Comparison of ENCODE assay signal across 16 cellular contexts in genomic region chr9:95110956-95111525, GRCh38.
DNase-seq lines count a peak whose midpoint lies in the region; ATAC-seq, FAIRE-seq and TF ChIP-seq lines count a peak whose summit lies in the region.
"Had no signal": no experiment of that assay in that cellular context is flagged by ENCODE, and none has a peak within 500 bp of the region (broad histone marks: within the 10 kb centered on the region; RNA-seq: fewer than 3 reads in every experiment).

No MANE protein-coding gene starts in this region.

- in situ Hi-C loops in HepG2 (cut with HindIII; ENCODE audit: extremely low pct_ligation_motif_present, low pct_unique_long_range_greater_than_20kb): no loop called here

- intact Hi-C loops in HepG2 (cut with micrococcal nuclease; ENCODE audit: unreplicated experiment) (no loop called here), right lobe of liver (cut with DNase I) (no loop called here), sigmoid colon (cut with DNase I) (no loop called here), upper lobe of right lung (cut with DNase I) (no loop called here)

- TF ChIP-seq EP300 in HepG2 (IDR thresholded peaks at IDR 0.05; ENCODE audit: low read depth in 2 of 2, low read length in 2 of 2) (no peak), HepG2 (CRISPR knock-in tag; IDR thresholded peaks at IDR 0.05; ENCODE audit: borderline replicate concordance) (no peak), sigmoid colon (IDR thresholded peaks at IDR 0.05) (no peak)

- peaks cover 3% of the 10 kb centered on the region for H3F3A ChIP-seq in smooth muscle cell (ENCODE audit: low read depth)

- no peak for DNase-seq in HepG2 (ENCODE audit: low spot score)
- no peak for DNase-seq in right lobe of liver
- DNase-seq in mesenteric fat pad (ENCODE audit: low spot score): peak; percentile 78
- DNase-seq in sigmoid colon: peak; percentile 58
- DNase-seq in upper lobe of right lung: peak; percentile 52
- no peak for DNase-seq in smooth muscle cell (lab: John Stamatoyannopoulos, UW; ENCODE audit: unreplicated experiment)
- no peak for DNase-seq in NCI-H1105 (lab: John Stamatoyannopoulos, UW)
- DNase-seq: C1 segment of cervical spinal cord; CD4-positive, alpha-beta memory T cell; DMS79; GOT3; H9 had no signal

- 97% methylated on average over 11 of the region's 14 CpGs for WGBS in HepG2 (ENCODE audit: low lambda C conversion rate)
- WGBS in right lobe of liver (ENCODE audit: insufficient coverage, low coverage, low lambda C conversion rate, missing lambda C conversion rate): 82% methylated on average over 5 of the region's 14 CpGs
- 85 to 91% methylated on average over 14 of the region's 14 CpGs for WGBS in sigmoid colon, 2 donors
- 92% methylated on average over 14 of the region's 14 CpGs for WGBS in smooth muscle cell (ENCODE audit: low lambda C conversion rate)

- POLR2A ChIA-PET in HepG2 (lab: Yijun Ruan, JAX): no interaction called here

- ATAC-seq in HepG2 (no peak), right lobe of liver (no peak), upper lobe of right lung (peak; percentile 5), HG02798 (IDR thresholded peaks at IDR 0.05; ENCODE audit: poor library complexity, unreplicated experiment) (no peak)

- peaks cover 9% of the 10 kb centered on the region for H3K4me1 ChIP-seq in HepG2 (ENCODE audit: insufficient read depth, low read length)
- no peaks in the 10 kb centered on the region for H3K4me1 ChIP-seq in right lobe of liver
- peaks cover 0 to 28% (median 18%) of the 10 kb centered on the region in 4 donors for H3K4me1 ChIP-seq in sigmoid colon
- H3K4me1 ChIP-seq in upper lobe of right lung: no peaks in the 10 kb centered on the region
- no peaks in the 10 kb centered on the region for H3K4me1 ChIP-seq in smooth muscle cell (ENCODE audit: low read depth)

- H4K20me1 ChIP-seq in HepG2 (ENCODE audit: insufficient read depth, low read length): no peaks in the 10 kb centered on the region
- H4K20me1 ChIP-seq in smooth muscle cell (ENCODE audit: low read depth): no peaks in the 10 kb centered on the region

- H2AFZ ChIP-seq in HepG2 (ENCODE audit: low read length): no peak overlapping the region
- H2AFZ ChIP-seq in smooth muscle cell (ENCODE audit: low read depth): no peak overlapping the region

- no TSS peak for BruUV-seq in HepG2 (replicated peaks; lab: Mats Ljungman, UMichigan)

- no peak for TF ChIP-seq RAD21 in HepG2 (CRISPR knock-in tag; IDR thresholded peaks at IDR 0.05)

- TF ChIP-seq POLR2A in HepG2 (IDR thresholded peaks at IDR 0.05; ENCODE audit: insufficient read depth in 1 of 2, low read depth in 2 of 2, low read length in 2 of 2) (no peak), right lobe of liver (IDR thresholded peaks at IDR 0.05) (no peak), sigmoid colon (IDR thresholded peaks at IDR 0.05) (no peak)

- H3K9ac ChIP-seq in HepG2 (ENCODE audit: insufficient read depth, low read depth, low read length) (no peak overlapping the region), smooth muscle cell (ENCODE audit: low read depth) (no peak overlapping the region)

- H3K36me3 ChIP-seq in HepG2 (replicated peaks in 1 of 2; ENCODE audit: control insufficient read depth in 1 of 2, insufficient read depth in 2 of 2, low read length in 2 of 2) (peaks cover 8 to 15% of the 10 kb centered on the region in 2 experiments; a peak in 4 of 5 replicates), right lobe of liver (peaks cover 0 to 33% (median 4%) of the 10 kb centered on the region in 4 donors), sigmoid colon (peaks cover 0 to 63% (median 10%) of the 10 kb centered on the region in 4 donors), upper lobe of right lung (peaks cover 55% of the 10 kb centered on the region), smooth muscle cell (ENCODE audit: low read depth) (no peaks in the 10 kb centered on the region)

- no peak for FAIRE-seq in HepG2 (lab: Jason Lieb, UNC)
- FAIRE-seq: A204.1, GM12891, GM19239 had no signal

- H3K9me3 ChIP-seq in HepG2 (ENCODE audit: low read length): no peaks in the 10 kb centered on the region
- H3K9me3 ChIP-seq in right lobe of liver: no peaks in the 10 kb centered on the region
- no peaks in the 10 kb centered on the region for H3K9me3 ChIP-seq in sigmoid colon
- no peaks in the 10 kb centered on the region for H3K9me3 ChIP-seq in upper lobe of right lung
- no peaks in the 10 kb centered on the region for H3K9me3 ChIP-seq in smooth muscle cell (replicated peaks; ENCODE audit: low read depth)

- H3K4me2 ChIP-seq in HepG2 (ENCODE audit: low read depth, low read length): no peak overlapping the region
- no peak overlapping the region for H3K4me2 ChIP-seq in smooth muscle cell

- CTCF ChIA-PET in HepG2 (lab: Yijun Ruan, JAX; ENCODE audit: low intra/inter-chr PET ratio, low total read pairs): no interaction called here

- H3K4me3 ChIP-seq in HepG2 (replicated peaks in 1 of 3; ENCODE audit: insufficient read depth in 1 of 3, low read depth in 2 of 3, low read length in 3 of 3) (no peak overlapping the region), right lobe of liver (no peak overlapping the region), sigmoid colon (no peak overlapping the region), upper lobe of right lung (no peak overlapping the region), smooth muscle cell (no peak overlapping the region)

- TF ChIP-seq CTCF in HepG2 (CRISPR knock-in tag; IDR thresholded peaks at IDR 0.05) (no peak), right lobe of liver (IDR thresholded peaks at IDR 0.05) (no peak), sigmoid colon (IDR thresholded peaks at IDR 0.05) (no peak), upper lobe of right lung (IDR thresholded peaks at IDR 0.05) (no peak), smooth muscle cell (IDR thresholded peaks at IDR 0.05; ENCODE audit: borderline replicate concordance, insufficient read depth, poor library complexity, severe bottlenecking) (no peak)

- no peaks in the 10 kb centered on the region for H3K27me3 ChIP-seq in HepG2 (ENCODE audit: control insufficient read depth in 1 of 2, insufficient read depth in 2 of 2, low read length in 2 of 2)
- H3K27me3 ChIP-seq in right lobe of liver: no peaks in the 10 kb centered on the region
- no peaks in the 10 kb centered on the region for H3K27me3 ChIP-seq in sigmoid colon
- H3K27me3 ChIP-seq in upper lobe of right lung: no peaks in the 10 kb centered on the region
- H3K27me3 ChIP-seq in smooth muscle cell (ENCODE audit: low read depth): no peaks in the 10 kb centered on the region

- H3K79me2 ChIP-seq in HepG2 (ENCODE audit: insufficient read depth, low read length) (no peaks in the 10 kb centered on the region), smooth muscle cell (ENCODE audit: low read depth) (no peaks in the 10 kb centered on the region)

- H3K27ac ChIP-seq in HepG2 (ENCODE audit: extremely low read length, insufficient read depth, low read length): no peak overlapping the region
- H3K27ac ChIP-seq in right lobe of liver: no peak overlapping the region
- no peak overlapping the region for H3K27ac ChIP-seq in sigmoid colon
- H3K27ac ChIP-seq in upper lobe of right lung: no peak overlapping the region
- no peak overlapping the region for H3K27ac ChIP-seq in smooth muscle cell (ENCODE audit: low read depth)

TF ChIP-seq in HepG2, 621 proteins besides CTCF, POLR2A, EP300 and RAD21:
- no peak for TF ChIP-seq SIX1 (CRISPR knock-in tag; IDR thresholded peaks at IDR 0.05; ENCODE audit: borderline replicate concordance)
- TF ChIP-seq AGO2 (optimal IDR thresholded peaks at IDR 0.05; ENCODE audit: low read depth, low read length): peak; percentile 32
- TF ChIP-seq RBM22 (optimal IDR thresholded peaks at IDR 0.05; ENCODE audit: low read length): peak; percentile 25

Comparison
In these comparisons a context has a peak if more than half of its experiments do, and no peak if none do; other contexts are left out.
1. DNase-seq: peak in mesenteric fat pad (single experiment), sigmoid colon (single experiment) and upper lobe of right lung (single experiment); none in HepG2 (single experiment), right lobe of liver (0 of 3), smooth muscle cell (single experiment) and NCI-H1105 (single experiment).